26 cellular contexts compared by ENCODE assay signal in genomic region chr6:36076178-36077088, GRCh38. TPM values are rescaled to one million over a fixed set of nuclear protein-coding genes. Genes with fewer than 3 reads are reported as not detected.
DNase-seq lines count a peak whose midpoint lies in the region; ATAC-seq and TF ChIP-seq lines count a peak whose summit lies in the region.
"Had no signal": no experiment of that assay in that cellular context is flagged by ENCODE, and none has a peak within 500 bp of the region (broad histone marks: within the 10 kb centered on the region; RNA-seq: fewer than 3 reads in every experiment).

No MANE protein-coding gene starts in this region.

- H3K27me3 ChIP-seq in neutrophil (no peaks in the 10 kb centered on the region), SJCRH30 (no peaks in the 10 kb centered on the region)
- H3K27me3 ChIP-seq: heart left ventricle, neural progenitor cell, transverse colon had no signal

- H3K9me3 Mint-ChIP-seq in natural killer cell = no peaks in the 10 kb centered on the region
- no peaks in the 10 kb centered on the region for H3K9me3 Mint-ChIP-seq in natural killer cell treated with Interleukin-12 subunit alpha and Interleukin-12 subunit beta and Interleukin-15 and Interleukin-18, amount 100 ng/mL, for 72 hours
- H3K9me3 Mint-ChIP-seq: activated CD8-positive, alpha-beta T cell treated with anti-CD3 and anti-CD28 coated beads for 36 hours; IgD-negative memory B cell; stimulated activated naive CD8-positive, alpha-beta T cell treated with anti-CD3 and anti-CD28 coated beads, Interleukin-15, amount 100 ng/mL, for 72 hours had no signal

- peaks cover 80% of the 10 kb centered on the region for H3K36me3 ChIP-seq in neutrophil
- peaks cover 16% of the 10 kb centered on the region for H3K36me3 ChIP-seq in SJCRH30

- H3K27ac Mint-ChIP-seq in natural killer cell = peak overlapping the region; percentile 9 to 75
- H3K27ac Mint-ChIP-seq in natural killer cell treated with Interleukin-12 subunit alpha and Interleukin-12 subunit beta and Interleukin-15 and Interleukin-18, amount 100 ng/mL, for 72 hours = peak overlapping the region in 1 of 2 donors; percentile 34
- H3K27ac Mint-ChIP-seq: activated CD8-positive, alpha-beta T cell treated with anti-CD3 and anti-CD28 coated beads for 36 hours; IgD-negative memory B cell; neural progenitor cell; progenitor cell of endocrine pancreas had no signal

- intact Hi-C loops in natural killer cell (cut with micrococcal nuclease) = loop anchor here (5.0 kb wide), 1 partner anchor 39 kb away; no protein-coding TSS in a partner anchor

- H3K4me3 ChIP-seq in neutrophil (ENCODE audit: low read depth in 1 of 2, low read length in 1 of 2) (no peak overlapping the region), SJCRH30 (no peak overlapping the region)
- H3K4me3 ChIP-seq: heart left ventricle, lung, neural progenitor cell, transverse colon had no signal

- no peaks in the 10 kb centered on the region for H3K27me3 Mint-ChIP-seq in natural killer cell (ENCODE audit: low read depth in 2 of 2)
- H3K27me3 Mint-ChIP-seq in natural killer cell treated with Interleukin-12 subunit alpha and Interleukin-12 subunit beta and Interleukin-15 and Interleukin-18, amount 100 ng/mL, for 72 hours = no peaks in the 10 kb centered on the region
- H3K27me3 Mint-ChIP-seq: activated B cell treated with CpG ODN at 0.5 μM for 24 hours; activated CD8-positive, alpha-beta T cell treated with anti-CD3 and anti-CD28 coated beads for 36 hours; IgD-negative memory B cell; progenitor cell of endocrine pancreas; stimulated activated naive CD8-positive, alpha-beta T cell treated with anti-CD3 and anti-CD28 coated beads, Interleukin-15, amount 100 ng/mL, for 72 hours had no signal

- H3K4me1 ChIP-seq in neutrophil (ENCODE audit: control insufficient read depth in 1 of 2, insufficient read depth in 1 of 2, low read depth in 1 of 2, low read length in 1 of 2) (peaks cover 4 to 5% of the 10 kb centered on the region in 2 experiments), SJCRH30 (no peaks in the 10 kb centered on the region)
- H3K4me1 ChIP-seq: neural progenitor cell had no signal

- H3K36me3 Mint-ChIP-seq in natural killer cell = peaks cover 14% of the 10 kb centered on the region
- H3K36me3 Mint-ChIP-seq in natural killer cell treated with Interleukin-12 subunit alpha and Interleukin-12 subunit beta and Interleukin-15 and Interleukin-18, amount 100 ng/mL, for 72 hours = peaks cover 17% of the 10 kb centered on the region

- H3K9me3 ChIP-seq in neutrophil (no peaks in the 10 kb centered on the region), SJCRH30 (replicated peaks) (no peaks in the 10 kb centered on the region)

- H3K27ac ChIP-seq in neutrophil = peak overlapping the region; percentile 69
- H3K27ac ChIP-seq in SJCRH30 = no peak overlapping the region
- H3K27ac ChIP-seq: neural progenitor cell had no signal

- DNase-seq in natural killer cell (no peak), erythroblast (lab: John Stamatoyannopoulos, UW) (peak; percentile 62), globus pallidus (ENCODE audit: low spot score) (no peak), SJCRH30 (no peak)
- no peak for DNase-seq in natural killer cell treated with Interleukin-12 subunit alpha and Interleukin-12 subunit beta and Interleukin-15 and Interleukin-18, amount 100 ng/mL, for 72 hours (ENCODE audit: low spot score)
- DNase-seq: activated B cell treated with CpG ODN at 0.5 μM for 24 hours; activated gamma-delta T cell; DMS79 treated with DMSO at 0.1 percent for 48 hours; heart left ventricle; NCI-H1105; NCI-H1930; NK-92 treated with Interleukin-12 subunit alpha and Interleukin-12 subunit beta, amount 100 ng/mL, for 24 hours; SHP77 treated with DMSO at 0.1 percent for 48 hours; stimulated activated CD4-positive, alpha-beta T cell treated with anti-CD3 and anti-CD28 coated beads, Interleukin-15, amount 100 ng/mL, for 24 hours; stimulated activated naive CD8-positive, alpha-beta T cell treated with anti-CD3 and anti-CD28 coated beads, Interleukin-15, amount 100 ng/mL, for 72 hours; transverse colon had no signal

- ATAC-seq in natural killer cell (no peak), HG03432 (IDR thresholded peaks at IDR 0.05; ENCODE audit: unreplicated experiment) (no peak)
- ATAC-seq in natural killer cell treated with Interleukin-12 subunit alpha and Interleukin-12 subunit beta and Interleukin-15 and Interleukin-18, amount 100 ng/mL, for 72 hours = no peak
- ATAC-seq: heart left ventricle; Panc1; stimulated activated naive CD8-positive, alpha-beta T cell treated with anti-CD3 and anti-CD28 coated beads, Interleukin-15, amount 100 ng/mL, for 72 hours had no signal

- H3K4me1 Mint-ChIP-seq in natural killer cell = peaks cover 40 to 45% of the 10 kb centered on the region in 2 donors
- peaks cover 30 to 49% of the 10 kb centered on the region in 2 donors for H3K4me1 Mint-ChIP-seq in natural killer cell treated with Interleukin-12 subunit alpha and Interleukin-12 subunit beta and Interleukin-15 and Interleukin-18, amount 100 ng/mL, for 72 hours (ENCODE audit: low read depth in 2 of 2)
- H3K4me1 Mint-ChIP-seq: neural progenitor cell had no signal

- no peak overlapping the region for H3K4me3 Mint-ChIP-seq in natural killer cell
- H3K4me3 Mint-ChIP-seq in natural killer cell treated with Interleukin-12 subunit alpha and Interleukin-12 subunit beta and Interleukin-15 and Interleukin-18, amount 100 ng/mL, for 72 hours = no peak overlapping the region
- H3K4me3 Mint-ChIP-seq: activated B cell treated with CpG ODN at 0.5 μM for 24 hours; activated CD8-positive, alpha-beta T cell treated with anti-CD3 and anti-CD28 coated beads for 36 hours; IgD-negative memory B cell; neural progenitor cell; stimulated activated naive CD8-positive, alpha-beta T cell treated with anti-CD3 and anti-CD28 coated beads, Interleukin-15, amount 100 ng/mL, for 72 hours had no signal

- TF ChIP-seq CTCF in natural killer cell (IDR thresholded peaks at IDR 0.05) (no peak), neutrophil (IDR thresholded peaks at IDR 0.05) (no peak)

- TF ChIP-seq POLR2A in erythroblast (IDR thresholded peaks at IDR 0.05; ENCODE audit: low read length) = no peak

RNA-seq across cellular contexts. Expression of gene MAPK14, which starts 48.8 kb away (rescaled TPM):
- 100 to 1,000 TPM in 1 of 3 donors, 10 to 100 TPM in 2; 68.0 to 106 (median 84.5) TPM for total RNA-seq in natural killer cell
- total RNA-seq in natural killer cell treated with Interleukin-12 subunit alpha and Interleukin-12 subunit beta and Interleukin-15 and Interleukin-18, amount 100 ng/mL, for 72 hours = 10 to 100 TPM; 68.4 to 71.4 TPM
- 41.0 and 43.8 TPM in 2 replicates for total RNA-seq in SJCRH30 (2014; rRNA removed; shearing (Covaris generic))

RNA-seq across cellular contexts. Expression of gene SLC26A8, which starts 52.0 kb away (rescaled TPM):
- total RNA-seq in natural killer cell = under 1 TPM in 1 of 3 donors, not detected in 2; 0.93 TPM
- total RNA-seq in natural killer cell treated with Interleukin-12 subunit alpha and Interleukin-12 subunit beta and Interleukin-15 and Interleukin-18, amount 100 ng/mL, for 72 hours = under 1 TPM in 1 of 2 donors, not detected in 1; 0.33 TPM
- total RNA-seq in SJCRH30 (2014; rRNA removed; shearing (Covaris generic)) = not detected in 2 replicates
- total RNA-seq: activated B cell treated with CpG ODN at 0.5 μM for 24 hours; activated CD8-positive, alpha-beta T cell treated with anti-CD3 and anti-CD28 coated beads for 36 hours; endothelial cell of umbilical vein; M059J; progenitor cell of endocrine pancreas had no signal

RNA-seq across cellular contexts. Expression of gene MAPK13, which starts 53.9 kb away (rescaled TPM):
- 10 to 100 TPM; 39.4 to 52.1 (median 49.9) TPM for total RNA-seq in natural killer cell
- 10 to 100 TPM; 40.7 to 74.2 TPM for total RNA-seq in natural killer cell treated with Interleukin-12 subunit alpha and Interleukin-12 subunit beta and Interleukin-15 and Interleukin-18, amount 100 ng/mL, for 72 hours
- 0.08 and 0.23 TPM in 2 replicates for total RNA-seq in SJCRH30 (2014; rRNA removed; shearing (Covaris generic))

Comparison
In these comparisons a context has a peak if more than half of its experiments do, and no peak if none do; other contexts are left out.
1. DNase-seq: peak in erythroblast (2 of 2); none in natural killer cell (single experiment), natural killer cell treated with Interleukin-12 subunit alpha and Interleukin-12 subunit beta and Interleukin-15 and Interleukin-18, amount 100 ng/mL, for 72 hours (single experiment), globus pallidus (single experiment) and SJCRH30 (0 of 2).
2. RNA of gene MAPK13, which starts 53.9 kb away (total RNA-seq): 40.7 to 74.2 TPM in natural killer cell treated with Interleukin-12 subunit alpha and Interleukin-12 subunit beta and Interleukin-15 and Interleukin-18, amount 100 ng/mL, for 72 hours and 39.4 to 52.1 TPM in natural killer cell; 0.08 to 0.23 TPM in SJCRH30; every median in the first group is over 10 times any median in the second.